Comparison of ENCODE assay signal across 26 cellular contexts in genomic region chr20:5627463-5628050, GRCh38. TPM values are rescaled to one million over a fixed set of nuclear protein-coding genes. Genes with fewer than 3 reads are reported as not detected.
DNase-seq lines count a peak whose midpoint lies in the region; ATAC-seq and TF ChIP-seq lines count a peak whose summit lies in the region.
"Had no signal": no experiment of that assay in that cellular context is flagged by ENCODE, and none has a peak within 500 bp of the region (broad histone marks: within the 10 kb centered on the region; RNA-seq: fewer than 3 reads in every experiment).

No MANE protein-coding gene starts in this region.

- no peak overlapping the region for H2BK20ac ChIP-seq in IMR-90 (ENCODE audit: low read depth, low read length)

- no peak overlapping the region for H4K8ac ChIP-seq in IMR-90 (ENCODE audit: low read depth in 2 of 2, low read length in 2 of 2)

- no peak overlapping the region for H2AK5ac ChIP-seq in IMR-90 (ENCODE audit: low read depth, low read length)

- H4K20me1 ChIP-seq in IMR-90 (ENCODE audit: insufficient read depth, low read length): no peaks in the 10 kb centered on the region

- H3K56ac ChIP-seq in IMR-90 (ENCODE audit: extremely low read depth, insufficient read depth, low read length): no peak overlapping the region

- POLR2A ChIA-PET in IMR-90 (lab: Charles Lee; ENCODE audit: unreplicated experiment): no interaction called here

- in situ Hi-C loops in IMR-90 (cut with MboI; ENCODE audit: low sequenced_read_pairs): no loop called here

- CTCF ChIA-PET in IMR-90 (lab: Yijun Ruan, JAX): no interaction called here

- H3K9me3 Mint-ChIP-seq in stimulated activated effector memory CD8-positive, alpha-beta T cell treated with anti-CD3 and anti-CD28 coated beads, Interleukin-12 subunit alpha, Interleukin-12 subunit beta, amount 100 ng/mL, for 72 hours: no peaks in the 10 kb centered on the region
- H3K9me3 Mint-ChIP-seq: HFFc6 had no signal

- intact Hi-C loops in IMR-90 (cut with micrococcal nuclease) (no loop called here), left colon (cut with DNase I, micrococcal nuclease) (no loop called here)

- H3K9me1 ChIP-seq in IMR-90 (ENCODE audit: insufficient read depth, low read length): no peaks in the 10 kb centered on the region

- H3K4me3 Mint-ChIP-seq in stimulated activated effector memory CD8-positive, alpha-beta T cell treated with anti-CD3 and anti-CD28 coated beads, Interleukin-12 subunit alpha, Interleukin-12 subunit beta, amount 100 ng/mL, for 72 hours: no peak overlapping the region
- H3K4me3 Mint-ChIP-seq: CD14-positive monocyte; CD8-positive, alpha-beta memory T cell; H9; HFFc6 had no signal

- no peak overlapping the region for H3K14ac ChIP-seq in IMR-90 (replicated peaks; ENCODE audit: low read depth, low read length)

- peak overlapping the region; percentile 23 for H3K27ac Mint-ChIP-seq in stimulated activated effector memory CD8-positive, alpha-beta T cell treated with anti-CD3 and anti-CD28 coated beads, Interleukin-12 subunit alpha, Interleukin-12 subunit beta, amount 100 ng/mL, for 72 hours
- H3K27ac Mint-ChIP-seq: CD14-positive monocyte, H9, HFFc6 had no signal

- no peak overlapping the region for H2AK9ac ChIP-seq in IMR-90 (replicated peaks; ENCODE audit: low read depth, low read length, poor library complexity)

- no peak overlapping the region for H4K91ac ChIP-seq in IMR-90 (ENCODE audit: insufficient read depth, low read depth, low read length)

- H3K27ac ChIP-seq in IMR-90 (ENCODE audit: insufficient read depth, low read length): no peak overlapping the region
- H3K27ac ChIP-seq: 22Rv1, Peyer's patch, SJCRH30 had no signal

- no peak overlapping the region for H3K4ac ChIP-seq in IMR-90 (ENCODE audit: low read depth, low read length)

- ATAC-seq in IMR-90 (ENCODE audit: low read depth) (no peak), HG02840 (IDR thresholded peaks at IDR 0.05; ENCODE audit: low FRiP score, unreplicated experiment) (no peak), left colon (no peak)
- no peak for ATAC-seq in stimulated activated effector memory CD8-positive, alpha-beta T cell treated with anti-CD3 and anti-CD28 coated beads, Interleukin-12 subunit alpha, Interleukin-12 subunit beta, amount 100 ng/mL, for 72 hours
- ATAC-seq: Right ventricle myocardium inferior had no signal

- no peaks in the 10 kb centered on the region for H3K36me3 ChIP-seq in IMR-90 (ENCODE audit: control insufficient read depth, insufficient read depth, low read length)
- H3K36me3 ChIP-seq: BE2C, MG63, Peyer's patch, SJCRH30 had no signal

- no peak for TF ChIP-seq POLR2A in IMR-90 (IDR thresholded peaks at IDR 0.05; ENCODE audit: low read depth, low read length)

- no peak for TF ChIP-seq RAD21 in IMR-90 (IDR thresholded peaks at IDR 0.05; ENCODE audit: low read length)

- 0 out of 2 replicates have a peak overlapping the region, but pooled peaks have one; percentile 16 for H3K18ac ChIP-seq in IMR-90 (ENCODE audit: low read depth, low read length)

- peaks cover 3% of the 10 kb centered on the region; the same call in 1 of the 2 replicates for H3K9me3 ChIP-seq in IMR-90 (ENCODE audit: control insufficient read depth, insufficient read depth, low read length)
- H3K9me3 ChIP-seq: BE2C, MG63 had no signal

- H2BK15ac ChIP-seq in IMR-90 (ENCODE audit: low read depth, low read length): no peak overlapping the region

- no peak overlapping the region for H2BK5ac ChIP-seq in IMR-90 (ENCODE audit: low read depth, low read length, poor library complexity, severe bottlenecking)

- H2BK120ac ChIP-seq in IMR-90 (ENCODE audit: low read depth, low read length): no peak overlapping the region

- H4K5ac ChIP-seq in IMR-90 (ENCODE audit: low read depth, low read length): no peak overlapping the region

- no peaks in the 10 kb centered on the region for H3K79me1 ChIP-seq in IMR-90 (ENCODE audit: low read depth in 1 of 2, low read length in 2 of 2)

- no peaks in the 10 kb centered on the region for H3K4me1 ChIP-seq in IMR-90 (ENCODE audit: control insufficient read depth, insufficient read depth, low read length)
- H3K4me1 ChIP-seq: BE2C, Peyer's patch had no signal

- no peaks in the 10 kb centered on the region for H3K36me3 Mint-ChIP-seq in stimulated activated effector memory CD8-positive, alpha-beta T cell treated with anti-CD3 and anti-CD28 coated beads, Interleukin-12 subunit alpha, Interleukin-12 subunit beta, amount 100 ng/mL, for 72 hours
- H3K36me3 Mint-ChIP-seq: CD14-positive monocyte; CD8-positive, alpha-beta memory T cell had no signal

- no peak overlapping the region for H3K9ac ChIP-seq in IMR-90 (ENCODE audit: low read depth, low read length)

- TF ChIP-seq CTCF in IMR-90 (conservative IDR thresholded peaks at IDR 0.05; ENCODE audit: low read depth, low read length): no peak

- no peak overlapping the region for H3K4me3 ChIP-seq in IMR-90 (ENCODE audit: insufficient read depth, low read depth, low read length)
- H3K4me3 ChIP-seq: MG63, Peyer's patch, SJCRH30 had no signal

- no TSS peak for BruUV-seq in IMR-90 (replicated peaks; lab: Mats Ljungman, UMichigan)

- H3K27me3 ChIP-seq in IMR-90 (ENCODE audit: control insufficient read depth, insufficient read depth, low read length): no peaks in the 10 kb centered on the region
- H3K27me3 ChIP-seq: MG63, Peyer's patch, SJCRH30 had no signal

- no peak overlapping the region for H3K23ac ChIP-seq in IMR-90 (ENCODE audit: low read depth, low read length)

- DNase-seq in DMS53 (lab: John Stamatoyannopoulos, UW): peak; percentile 27
- DNase-seq in DMS53 treated with DMSO at 0.1 percent for 48 hours (lab: John Stamatoyannopoulos, UW; ENCODE audit: unreplicated experiment): no peak
- DNase-seq in IMR-90: no peak
- peak; percentile 41 for DNase-seq in RPMI7951 (ENCODE audit: low read depth)
- no peak for DNase-seq in stimulated activated effector memory CD8-positive, alpha-beta T cell treated with anti-CD3 and anti-CD28 coated beads, Interleukin-12 subunit alpha, Interleukin-12 subunit beta, amount 100 ng/mL, for 72 hours (ENCODE audit: low spot score in 2 of 2)
- no peak for DNase-seq in D341Med (ENCODE audit: low spot score)
- no peak for DNase-seq in left colon
- DNase-seq: ACHN; BE2C; CD8-positive, alpha-beta memory T cell; H9; HFFc6; KG1; MG63; NCI-H1105 treated with DMSO at 0.1 percent for 48 hours; NCI-H446; NCI-H524 treated with DMSO at 0.1 percent for 48 hours; NCI-H82; NK-92 treated with Interleukin-12 subunit alpha and Interleukin-12 subunit beta, amount 100 ng/mL, for 24 hours; Peyer's patch; SJCRH30; T-helper 1 cell had no signal

- dilution Hi-C loops in IMR-90 (cut with HindIII; ENCODE audit: low sequenced_read_pairs, unreplicated experiment): no loop called here

- H3K4me2 ChIP-seq in IMR-90 (ENCODE audit: low read depth, low read length): no peak overlapping the region

- H2AFZ ChIP-seq in IMR-90 (replicated peaks; ENCODE audit: low read length, poor library complexity): no peak overlapping the region

- no peaks in the 10 kb centered on the region for H3K4me1 Mint-ChIP-seq in stimulated activated effector memory CD8-positive, alpha-beta T cell treated with anti-CD3 and anti-CD28 coated beads, Interleukin-12 subunit alpha, Interleukin-12 subunit beta, amount 100 ng/mL, for 72 hours
- H3K4me1 Mint-ChIP-seq: CD8-positive, alpha-beta memory T cell; H9 had no signal

- no CpG with 5 or more reads among the region's 2 CpGs for WGBS in IMR-90 (ENCODE audit: extremely low coverage in 2 of 2, insufficient read length in 1 of 2), 2 experiments

TF ChIP-seq in IMR-90, 13 proteins besides CTCF, POLR2A, EP300 and RAD21:
- TF ChIP-seq RCOR1 (IDR thresholded peaks at IDR 0.05; ENCODE audit: insufficient replicate concordance, low read length) (no peak), ELK1 (IDR thresholded peaks at IDR 0.05; ENCODE audit: borderline replicate concordance, low read depth, low read length) (no peak), MXI1 (IDR thresholded peaks at IDR 0.05; ENCODE audit: borderline replicate concordance, low read depth, low read length) (no peak), RFX5 (IDR thresholded peaks at IDR 0.05; ENCODE audit: low read depth, low read length) (no peak), FOS (IDR thresholded peaks at IDR 0.05; ENCODE audit: low read depth, low read length) (no peak), CHD1 (IDR thresholded peaks at IDR 0.05; ENCODE audit: low read depth, low read length) (no peak), MAFK (IDR thresholded peaks at IDR 0.05; ENCODE audit: low read depth, low read length) (no peak), BHLHE40 (IDR thresholded peaks at IDR 0.05; ENCODE audit: low read depth, low read length) (no peak), USF2 (IDR thresholded peaks at IDR 0.05; ENCODE audit: low read depth, low read length) (no peak), CEBPB (IDR thresholded peaks at IDR 0.05; ENCODE audit: low read depth, low read length) (no peak), MAZ (IDR thresholded peaks at IDR 0.05; ENCODE audit: borderline replicate concordance, low read depth, low read length) (no peak), SMC3 (IDR thresholded peaks at IDR 0.05; ENCODE audit: low read depth, low read length) (no peak), NFE2L2 (IDR thresholded peaks at IDR 0.05; ENCODE audit: low read depth, low read length) (no peak)

RNA-seq across cellular contexts. Expression of gene GPCPD1, which starts 16.8 kb away (rescaled TPM):
- total RNA-seq in IMR-90 (2012; rRNA removed) (10.8 and 15.6 TPM in 2 replicates), left colon (10 to 100 TPM; 23.6 to 26.0 TPM)
- 7.3 and 9.5 TPM in 2 replicates for polyA plus RNA-seq in IMR-90 (2012; rRNA removed)
- 1.3 and 1.7 TPM in 2 replicates for polyA plus RNA-seq in IMR-90 (2012; cell fraction: cytosol; rRNA removed)
- polyA plus RNA-seq in IMR-90 (2012; cell fraction: nucleus; rRNA removed; ENCODE audit: low replicate concordance): 4.9 and 39.2 TPM in 2 replicates
- total RNA-seq in RPMI7951 (2014; rRNA removed; shearing (Covaris generic)): 13.7 and 18.1 TPM in 2 replicates

Comparison
In these comparisons a context has a peak if more than half of its experiments do, and no peak if none do; other contexts are left out.
1. DNase-seq: peak in DMS53 (single experiment) and RPMI7951 (single experiment); none in DMS53 treated with DMSO at 0.1 percent for 48 hours (single experiment), IMR-90 (single experiment), stimulated activated effector memory CD8-positive, alpha-beta T cell treated with anti-CD3 and anti-CD28 coated beads, Interleukin-12 subunit alpha, Interleukin-12 subunit beta, amount 100 ng/mL, for 72 hours (0 of 2), D341Med (single experiment) and left colon (0 of 2).